Comparison of ENCODE assay signal across 14 cellular contexts in genomic region chr2:202339052-202339870, GRCh38. TPM values are rescaled to one million over a fixed set of nuclear protein-coding genes. Genes with fewer than 3 reads are reported as not detected.
A peak's percentile ranks its signal among the peaks of the same experiment; 100 is the strongest.
DNase-seq lines count a peak whose midpoint lies in the region; ATAC-seq lines count a peak whose summit lies in the region.
"Had no signal": no experiment of that assay in that cellular context is flagged by ENCODE, and none has a peak within 500 bp of the region (broad histone marks: within the 10 kb centered on the region; RNA-seq: fewer than 3 reads in every experiment).

No MANE protein-coding gene starts in this region.

- no peak overlapping the region for H3K4me3 Mint-ChIP-seq in activated CD4-positive, alpha-beta memory T cell treated with anti-CD3 and anti-CD28 coated beads for 36 hours
- H3K4me3 Mint-ChIP-seq: neural crest cell; stimulated activated effector memory CD8-positive, alpha-beta T cell treated with anti-CD3 and anti-CD28 coated beads, Interleukin-12 subunit alpha, Interleukin-12 subunit beta, amount 100 ng/mL, for 72 hours had no signal

- no peaks in the 10 kb centered on the region for H3K36me3 Mint-ChIP-seq in activated CD4-positive, alpha-beta memory T cell treated with anti-CD3 and anti-CD28 coated beads for 36 hours
- H3K36me3 Mint-ChIP-seq: stimulated activated effector memory CD8-positive, alpha-beta T cell treated with anti-CD3 and anti-CD28 coated beads, Interleukin-12 subunit alpha, Interleukin-12 subunit beta, amount 100 ng/mL, for 72 hours had no signal

- CTCF ChIA-PET in activated CD4-positive, alpha-beta memory T cell treated with anti-CD3 and anti-CD28 coated beads for 36 hours (lab: Charles Lee), result interaction anchor here (0.7 to 1.0 kb wide), 2 partner anchors 10 to 193 kb away, joined by 3 read pairs; no protein-coding TSS in a partner anchor

- no peaks in the 10 kb centered on the region for H3K9me3 Mint-ChIP-seq in activated CD4-positive, alpha-beta memory T cell treated with anti-CD3 and anti-CD28 coated beads for 36 hours
- H3K9me3 Mint-ChIP-seq: neural crest cell; stimulated activated effector memory CD8-positive, alpha-beta T cell treated with anti-CD3 and anti-CD28 coated beads, Interleukin-12 subunit alpha, Interleukin-12 subunit beta, amount 100 ng/mL, for 72 hours had no signal

- H3K4me1 Mint-ChIP-seq in activated CD4-positive, alpha-beta memory T cell treated with anti-CD3 and anti-CD28 coated beads for 36 hours (ENCODE audit: low read depth), result no peaks in the 10 kb centered on the region
- H3K4me1 Mint-ChIP-seq: neural crest cell; stimulated activated effector memory CD8-positive, alpha-beta T cell treated with anti-CD3 and anti-CD28 coated beads, Interleukin-12 subunit alpha, Interleukin-12 subunit beta, amount 100 ng/mL, for 72 hours had no signal

- DNase-seq in EL, result peak; percentile 69
- peak; percentile 14 for DNase-seq in NCI-H226
- peak; percentile 15 for DNase-seq in brain pericyte (ENCODE audit: low read depth, low spot score)
- peak; percentile 13 for DNase-seq in kidney tubule cell (ENCODE audit: low spot score)
- no peak for DNase-seq in activated CD4-positive, alpha-beta memory T cell treated with anti-CD3 and anti-CD28 coated beads for 36 hours
- no peak for DNase-seq in stimulated activated CD4-positive, alpha-beta T cell treated with anti-CD3 and anti-CD28 coated beads, Interleukin-4, amount 100 ng/mL, for 1 hour
- DNase-seq: gastrocnemius medialis, NCI-H1048, T1000 had no signal

- intact Hi-C loops in activated CD4-positive, alpha-beta memory T cell treated with anti-CD3 and anti-CD28 coated beads for 36 hours (cut with micrococcal nuclease), result no loop called here

- ATAC-seq in GM18868 (IDR thresholded peaks at IDR 0.05; ENCODE audit: unreplicated experiment) (no peak), GM18511 (IDR thresholded peaks at IDR 0.05; ENCODE audit: unreplicated experiment) (no peak)
- ATAC-seq: gastrocnemius medialis; left lobe of liver; stimulated activated effector memory CD8-positive, alpha-beta T cell treated with anti-CD3 and anti-CD28 coated beads, Interleukin-12 subunit alpha, Interleukin-12 subunit beta, amount 100 ng/mL, for 72 hours had no signal

- no peak overlapping the region for H3K27ac Mint-ChIP-seq in activated CD4-positive, alpha-beta memory T cell treated with anti-CD3 and anti-CD28 coated beads for 36 hours
- H3K27ac Mint-ChIP-seq: stimulated activated effector memory CD8-positive, alpha-beta T cell treated with anti-CD3 and anti-CD28 coated beads, Interleukin-12 subunit alpha, Interleukin-12 subunit beta, amount 100 ng/mL, for 72 hours had no signal

- POLR2A ChIA-PET in activated CD4-positive, alpha-beta memory T cell treated with anti-CD3 and anti-CD28 coated beads for 36 hours (lab: Charles Lee), result interaction anchor here (1.0 kb wide), 1 partner anchor 35 kb away, joined by 3 read pairs; no protein-coding TSS in a partner anchor

- H3K27me3 Mint-ChIP-seq in activated CD4-positive, alpha-beta memory T cell treated with anti-CD3 and anti-CD28 coated beads for 36 hours, result no peaks in the 10 kb centered on the region

RNA-seq across cellular contexts. Expression of gene BMPR2, which starts 36.9 kb away (rescaled TPM):
- 1 to 10 TPM; 8.2 to 8.7 TPM for total RNA-seq in activated CD4-positive, alpha-beta memory T cell treated with anti-CD3 and anti-CD28 coated beads for 36 hours

Comparison
In these comparisons a context has a peak if more than half of its experiments do, and no peak if none do; other contexts are left out.
1. DNase-seq: peak in EL (single experiment), NCI-H226 (single experiment), brain pericyte (single experiment) and kidney tubule cell (single experiment); none in activated CD4-positive, alpha-beta memory T cell treated with anti-CD3 and anti-CD28 coated beads for 36 hours (single experiment) and stimulated activated CD4-positive, alpha-beta T cell treated with anti-CD3 and anti-CD28 coated beads, Interleukin-4, amount 100 ng/mL, for 1 hour (single experiment).